8 cellular contexts compared by ENCODE assay signal in the genomic region with DNA sequence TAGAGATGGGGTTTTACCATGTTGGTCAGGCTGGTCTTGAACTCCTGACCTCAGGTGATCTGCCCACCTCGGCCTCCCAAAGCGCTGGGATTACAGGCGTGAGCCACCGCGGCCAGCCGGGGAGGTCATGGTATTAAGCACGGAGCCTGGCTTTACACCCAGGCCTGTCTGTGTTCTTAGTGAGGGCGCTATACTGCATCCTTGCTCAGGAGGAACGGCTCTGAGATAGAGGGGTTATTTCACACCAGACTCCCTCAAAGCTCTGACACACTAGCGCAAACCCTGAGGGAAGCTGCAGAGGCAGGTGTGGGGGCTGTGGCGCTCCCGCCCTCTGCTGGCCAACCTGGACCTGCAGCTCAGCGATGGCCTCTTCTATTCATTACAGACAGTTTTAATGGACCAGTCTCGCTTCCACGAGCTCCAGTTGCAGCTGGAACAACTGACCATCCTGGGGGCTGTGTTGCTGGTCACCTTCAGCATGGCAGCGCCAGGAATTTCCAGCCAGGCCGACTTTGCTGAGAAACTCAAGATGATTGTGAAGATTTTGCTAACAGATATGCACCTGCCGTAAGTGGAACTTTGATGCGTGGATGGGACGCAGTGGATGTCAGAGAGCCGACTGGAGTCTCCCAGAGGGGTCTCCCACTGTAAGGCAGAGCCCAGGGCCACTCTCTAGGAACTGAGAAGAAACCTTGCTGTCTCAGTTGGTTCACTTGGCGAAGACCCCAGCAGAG. TPM values are rescaled to one million over a fixed set of nuclear protein-coding genes. Genes with fewer than 3 reads are reported as not detected.
DNase-seq lines count a peak whose midpoint lies in the region; ATAC-seq and TF ChIP-seq lines count a peak whose summit lies in the region.

No MANE protein-coding gene starts in this region.

- peak; percentile 65 for DNase-seq in CD1c-positive myeloid dendritic cell (ENCODE audit: extremely low spot score)
- DNase-seq in MG63: peak; percentile 29
- DNase-seq in activated naive CD4-positive, alpha-beta T cell treated with anti-CD3 and anti-CD28 coated beads, Interleukin-2, amount 50 U/mL, for 72 hours (ENCODE audit: low spot score in 2 of 2): peak; percentile 71 to 73
- peak; percentile 84 for DNase-seq in cardiac septum (ENCODE audit: low spot score)
- peak; percentile 54 to 76 for DNase-seq in psoas muscle
- DNase-seq in aorta: peak; percentile 77 to 82

- no peaks in the 10 kb centered on the region for H3K9me3 Mint-ChIP-seq in activated naive CD4-positive, alpha-beta T cell treated with anti-CD3 and anti-CD28 coated beads, Interleukin-2, amount 50 U/mL, for 72 hours

- no peaks in the 10 kb centered on the region for H3K79me2 ChIP-seq in SU-DHL-6 (ENCODE audit: insufficient read depth, low read length)

- no peak overlapping the region for H3K27ac Mint-ChIP-seq in activated naive CD4-positive, alpha-beta T cell treated with anti-CD3 and anti-CD28 coated beads, Interleukin-2, amount 50 U/mL, for 72 hours

- H3F3A ChIP-seq in SU-DHL-6 (ENCODE audit: insufficient read depth): no peaks in the 10 kb centered on the region

- H3K27me3 ChIP-seq in MG63: no peaks in the 10 kb centered on the region
- H3K27me3 ChIP-seq in SU-DHL-6 (ENCODE audit: low read length): no peaks in the 10 kb centered on the region
- no peaks in the 10 kb centered on the region for H3K27me3 ChIP-seq in psoas muscle (ENCODE audit: insufficient read depth in 3 of 3, low read length in 2 of 3)
- H3K27me3 ChIP-seq in aorta (ENCODE audit: control insufficient read depth in 1 of 2, insufficient read depth in 2 of 2, low read length in 1 of 2): no peaks in the 10 kb centered on the region

- H3K9ac ChIP-seq in SU-DHL-6 (ENCODE audit: low read length): no peak overlapping the region

- H3K9me2 ChIP-seq in SU-DHL-6 (replicated peaks; ENCODE audit: insufficient read depth, low read length): no peaks in the 10 kb centered on the region

- H3K4me1 ChIP-seq in psoas muscle (no peaks in the 10 kb centered on the region), aorta (ENCODE audit: control insufficient read depth in 1 of 2, insufficient read depth in 2 of 2, low read length in 2 of 2) (no peaks in the 10 kb centered on the region)

- H3K27ac ChIP-seq in SU-DHL-6 (ENCODE audit: low read depth, low read length) (no peak overlapping the region), psoas muscle (no peak overlapping the region), aorta (ENCODE audit: low read depth in 1 of 2, low read length in 2 of 2) (no peak overlapping the region)

- H3K9me3 ChIP-seq in MG63: no peaks in the 10 kb centered on the region
- H3K9me3 ChIP-seq in SU-DHL-6 (ENCODE audit: insufficient read depth, low read length): no peaks in the 10 kb centered on the region
- H3K9me3 ChIP-seq in psoas muscle: no peaks in the 10 kb centered on the region
- H3K9me3 ChIP-seq in aorta (ENCODE audit: control insufficient read depth, low read length): no peaks in the 10 kb centered on the region

- H3K36me3 Mint-ChIP-seq in activated naive CD4-positive, alpha-beta T cell treated with anti-CD3 and anti-CD28 coated beads, Interleukin-2, amount 50 U/mL, for 72 hours: peaks cover 0 to 10% of the 10 kb centered on the region in 2 donors

- TF ChIP-seq CTCF in SU-DHL-6 (IDR thresholded peaks at IDR 0.05; ENCODE audit: insufficient read depth, low read length, poor library complexity, severe bottlenecking): peak; percentile 49
- peak; percentile 81 for TF ChIP-seq CTCF in psoas muscle (IDR thresholded peaks at IDR 0.05)

- H3K4me3 ChIP-seq in MG63 (no peak overlapping the region), SU-DHL-6 (ENCODE audit: insufficient read depth, low read length, poor library complexity, severe bottlenecking) (no peak overlapping the region), psoas muscle (no peak overlapping the region), aorta (ENCODE audit: low read length in 2 of 2) (no peak overlapping the region)

- no peaks in the 10 kb centered on the region for H4K20me1 ChIP-seq in SU-DHL-6 (ENCODE audit: low read depth, low read length)

- H2AFZ ChIP-seq in SU-DHL-6 (ENCODE audit: low read depth, low read length, severe bottlenecking): no peak overlapping the region

- intact Hi-C loops in cardiac septum (cut with DNase I) (loop anchor here (5.0 kb wide), 1 partner anchor 108 kb away; no protein-coding TSS in a partner anchor), psoas muscle (cut with DNase I) (loop anchor here (2.0 to 10.0 kb wide), 2 partner anchors 105 to 261 kb away; no protein-coding TSS in a partner anchor), aorta (cut with DNase I) (loop anchor here in 1 of 2 donors (2.0 kb wide), 1 partner anchor 105 kb away; no protein-coding TSS in a partner anchor)

- WGBS in psoas muscle, 3 donors: 62 to 69% (median 67%) methylated on average over 22 of the region's 22 CpGs
- 65% methylated on average over 22 of the region's 22 CpGs for WGBS in aorta, 2 donors

- no peak overlapping the region for H3K4me2 ChIP-seq in SU-DHL-6 (ENCODE audit: low read depth, low read length, poor library complexity, severe bottlenecking)

- ATAC-seq in GM21515 (IDR thresholded peaks at IDR 0.05; ENCODE audit: unreplicated experiment) (peak; percentile 51), psoas muscle (peak; percentile 79 to 95 (median 88)), aorta (ENCODE audit: low FRiP score) (peak; percentile 73)
- peak; percentile 51 to 62 for ATAC-seq in activated naive CD4-positive, alpha-beta T cell treated with anti-CD3 and anti-CD28 coated beads, Interleukin-2, amount 50 U/mL, for 72 hours

- H3K36me3 ChIP-seq in MG63 (no peaks in the 10 kb centered on the region), SU-DHL-6 (ENCODE audit: low read length) (no peaks in the 10 kb centered on the region), psoas muscle (ENCODE audit: insufficient read depth in 1 of 2, low read depth in 1 of 2) (peaks cover 6 to 82% of the 10 kb centered on the region in 2 donors), aorta (ENCODE audit: control insufficient read depth in 1 of 2, insufficient read depth in 2 of 2, low read length in 1 of 2) (peaks cover 0 to 10% of the 10 kb centered on the region in 2 donors)

RNA-seq across cellular contexts. Expression of gene TCP11L1, which starts 26.2 kb away (rescaled TPM):
- 4.4 and 8.4 TPM in 2 replicates for total RNA-seq in MG63 (2014; rRNA removed; shearing (Covaris generic); ENCODE audit: low replicate concordance)
- total RNA-seq in activated naive CD4-positive, alpha-beta T cell treated with anti-CD3 and anti-CD28 coated beads, Interleukin-2, amount 50 U/mL, for 72 hours: 10 to 100 TPM in 1 of 2 donors, 1 to 10 TPM in 1; 8.9 to 14.2 TPM
- 9.0 TPM for total RNA-seq in cardiac septum
- total RNA-seq in psoas muscle: 1 to 10 TPM; 4.6 to 7.9 (median 6.3) TPM
- polyA plus RNA-seq in psoas muscle: 1 to 10 TPM; 2.0 to 4.5 (median 2.2) TPM
- total RNA-seq in aorta: 10 to 100 TPM; 35.2 to 39.4 TPM
- 10 to 100 TPM; 10.8 to 12.1 TPM for polyA plus RNA-seq in aorta

RNA-seq across cellular contexts. Expression of gene DEPDC7, which starts 49.9 kb away (rescaled TPM):
- 4.8 and 6.2 TPM in 2 replicates for total RNA-seq in MG63 (2014; rRNA removed; shearing (Covaris generic); ENCODE audit: low replicate concordance)
- total RNA-seq in activated naive CD4-positive, alpha-beta T cell treated with anti-CD3 and anti-CD28 coated beads, Interleukin-2, amount 50 U/mL, for 72 hours: 1 to 10 TPM in 1 of 2 donors, under 1 TPM in 1; 0.47 to 5.5 TPM
- total RNA-seq in cardiac septum: 0.30 TPM
- total RNA-seq in psoas muscle: 1 to 10 TPM; 1.5 to 4.5 (median 2.6) TPM
- 1 to 10 TPM; 2.2 to 6.3 (median 4.8) TPM for polyA plus RNA-seq in psoas muscle
- total RNA-seq in aorta: 1 to 10 TPM in 1 of 2 donors, under 1 TPM in 1; 0.78 to 2.6 TPM
- 1 to 10 TPM in 1 of 2 donors, under 1 TPM in 1; 0.31 to 6.4 TPM for polyA plus RNA-seq in aorta

Comparison
In these comparisons a context has a peak if more than half of its experiments do, and no peak if none do; other contexts are left out.
1. DNase-seq: peak in every context shown above with its lines; median percentile 84 in cardiac septum; 80 in aorta; 72 in activated naive CD4-positive, alpha-beta T cell treated with anti-CD3 and anti-CD28 coated beads, Interleukin-2, amount 50 U/mL, for 72 hours; 65 in CD1c-positive myeloid dendritic cell; 65 in psoas muscle; 29 in MG63.